In genomic region chr11:60985991-60986915, GRCh38 we compare ENCODE assay signal across 8 cellular contexts.
DNase-seq lines count a peak whose midpoint lies in the region; ATAC-seq lines count a peak whose summit lies in the region.

No MANE protein-coding gene starts in this region.

- H3K27ac Mint-ChIP-seq in central memory CD8-positive, alpha-beta T cell (ENCODE audit: low read depth) = peak overlapping the region; percentile 92

- ATAC-seq in central memory CD8-positive, alpha-beta T cell (replicated peaks; ENCODE audit: extremely low read depth, poor library complexity, severe bottlenecking) = peak; percentile 95
- ATAC-seq in HG03095 (IDR thresholded peaks at IDR 0.05; ENCODE audit: unreplicated experiment) = no peak

- H3K9me3 Mint-ChIP-seq in central memory CD8-positive, alpha-beta T cell = no peaks in the 10 kb centered on the region

- DNase-seq in HPDE6-E6E7 (ENCODE audit: extremely low spot score) (peak; percentile 74), NCI-H345 (lab: John Stamatoyannopoulos, UW) (no peak), NCI-H82 (lab: John Stamatoyannopoulos, UW) (no peak), germinal center (ENCODE audit: low spot score) (no peak)
- DNase-seq in activated CD4-positive, alpha-beta T cell treated with anti-CD3 and anti-CD28 coated beads for 4 hours = peak; percentile 90 to 95
- peak; percentile 67 to 92 for DNase-seq in central memory CD8-positive, alpha-beta T cell (ENCODE audit: low spot score in 2 of 2)
- peak; percentile 80 to 89 (median 81) for DNase-seq in stimulated activated CD4-positive, alpha-beta T cell treated with anti-CD3 and anti-CD28 coated beads, TNF-alpha, amount 100 ng/mL, for 24 hours (ENCODE audit: low read depth in 3 of 3)

- H3K27me3 Mint-ChIP-seq in central memory CD8-positive, alpha-beta T cell = no peaks in the 10 kb centered on the region

- H3K4me3 Mint-ChIP-seq in central memory CD8-positive, alpha-beta T cell = peak overlapping the region; percentile 63

- H3K4me1 Mint-ChIP-seq in central memory CD8-positive, alpha-beta T cell = peaks cover 74% of the 10 kb centered on the region

- peaks cover 70% of the 10 kb centered on the region for H3K36me3 Mint-ChIP-seq in central memory CD8-positive, alpha-beta T cell (ENCODE audit: insufficient read depth)

Comparison
In these comparisons a context has a peak if more than half of its experiments do, and no peak if none do; other contexts are left out.
1. DNase-seq: peak in HPDE6-E6E7 (single experiment), activated CD4-positive, alpha-beta T cell treated with anti-CD3 and anti-CD28 coated beads for 4 hours (2 of 2), central memory CD8-positive, alpha-beta T cell (2 of 2) and stimulated activated CD4-positive, alpha-beta T cell treated with anti-CD3 and anti-CD28 coated beads, TNF-alpha, amount 100 ng/mL, for 24 hours (3 of 3); none in NCI-H345 (single experiment), NCI-H82 (single experiment) and germinal center (single experiment).